12 cellular contexts compared by ENCODE assay signal in the genomic region with DNA sequence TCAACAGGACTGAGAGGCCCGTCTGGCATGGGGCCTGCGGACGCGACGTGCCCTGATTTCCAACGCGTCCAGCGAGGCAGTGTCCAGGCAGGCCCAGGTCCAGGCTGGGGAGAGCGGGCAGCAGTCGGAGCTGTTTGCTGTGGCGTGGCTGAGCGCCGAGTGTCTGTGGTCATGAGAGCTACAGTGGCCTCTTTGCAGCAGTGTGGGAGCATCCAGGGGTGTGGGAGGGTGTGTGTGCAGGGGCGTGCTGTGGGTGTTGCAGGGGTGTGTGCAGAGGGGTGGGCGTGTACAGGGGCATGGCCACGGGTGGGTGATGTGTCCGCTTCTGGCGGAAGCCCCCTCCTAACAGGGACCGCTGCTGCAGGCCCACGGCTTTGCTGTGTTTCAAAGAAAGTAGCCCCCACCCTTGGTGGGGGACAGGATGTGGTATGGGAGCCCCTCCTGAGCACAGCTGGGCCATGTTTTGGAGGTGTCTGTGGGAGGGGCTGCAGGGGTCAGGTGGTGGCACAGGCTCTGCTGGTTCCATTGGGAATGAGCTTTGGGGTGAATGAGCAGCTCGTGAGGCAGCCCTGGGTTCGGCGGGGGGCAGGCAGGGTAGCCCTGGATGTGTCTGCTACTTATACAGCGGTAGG. TPM values are rescaled to one million over a fixed set of nuclear protein-coding genes. Genes with fewer than 3 reads are reported as not detected.
A peak's percentile ranks its signal among the peaks of the same experiment; 100 is the strongest.
DNase-seq lines count a peak whose midpoint lies in the region; ATAC-seq, FAIRE-seq and TF ChIP-seq lines count a peak whose summit lies in the region.
"Had no signal": no experiment of that assay in that cellular context is flagged by ENCODE, and none has a peak within 500 bp of the region (broad histone marks: within the 10 kb centered on the region; RNA-seq: fewer than 3 reads in every experiment).

No MANE protein-coding gene starts in this region.

- peaks cover 7% of the 10 kb centered on the region for H3K36me3 Mint-ChIP-seq in activated B cell treated with CpG ODN at 0.5 μM for 24 hours (ENCODE audit: low read depth)

- H3K9me3 Mint-ChIP-seq in activated B cell treated with CpG ODN at 0.5 μM for 24 hours, result peaks cover 3% of the 10 kb centered on the region

- no peak overlapping the region for H3K4me3 ChIP-seq in kidney (ENCODE audit: low read length in 2 of 2)
- H3K4me3 ChIP-seq: colonic mucosa had no signal

- no peak overlapping the region for H3K27ac ChIP-seq in kidney (ENCODE audit: low read depth in 2 of 2, low read length in 2 of 2)
- H3K27ac ChIP-seq: colonic mucosa had no signal

- peak overlapping the region; percentile 68 for H3K27ac Mint-ChIP-seq in activated B cell treated with CpG ODN at 0.5 μM for 24 hours
- H3K27ac Mint-ChIP-seq: stimulated activated naive B cell treated with anti-CD40 and anti-IgM and Interleukin-4, amounts not matched to agents 10 μg/mL and 1 μg/mL and 100 μg/mL, for 72 hours; WTC11 had no signal

- POLR2A ChIA-PET in activated B cell treated with CpG ODN at 0.5 μM for 24 hours (lab: Charles Lee), result interaction anchor here (0.6 kb wide), 1 partner anchor 91 kb away, joined by 3 read pairs; no protein-coding TSS in a partner anchor

- H3K9me3 ChIP-seq in kidney (ENCODE audit: control insufficient read depth in 1 of 2, low read length in 2 of 2), result no peaks in the 10 kb centered on the region
- H3K9me3 ChIP-seq: colonic mucosa had no signal

- no peak for TF ChIP-seq CTCF in activated B cell treated with CpG ODN at 0.5 μM for 24 hours (IDR thresholded peaks at IDR 0.05)
- TF ChIP-seq CTCF in kidney (IDR thresholded peaks at IDR 0.05; ENCODE audit: borderline replicate concordance, extremely low read depth, insufficient read depth), result no peak

- H3K4me1 Mint-ChIP-seq in activated B cell treated with CpG ODN at 0.5 μM for 24 hours, result peaks cover 49% of the 10 kb centered on the region
- H3K4me1 Mint-ChIP-seq: WTC11 had no signal

- ATAC-seq in activated B cell treated with CpG ODN at 0.5 μM for 24 hours (ENCODE audit: low read depth) (no peak), sciatic nerve (peak; percentile 42)
- ATAC-seq: WTC11 had no signal

- H3K27me3 Mint-ChIP-seq in activated B cell treated with CpG ODN at 0.5 μM for 24 hours, result no peaks in the 10 kb centered on the region
- H3K27me3 Mint-ChIP-seq: stimulated activated naive B cell treated with anti-CD40 and anti-IgM and Interleukin-4, amounts not matched to agents 10 μg/mL and 1 μg/mL and 100 μg/mL, for 72 hours had no signal

- no peak for FAIRE-seq in kidney (lab: Jason Lieb, UNC)

- CTCF ChIA-PET in activated B cell treated with CpG ODN at 0.5 μM for 24 hours (lab: Charles Lee), result no interaction called here

- peak; percentile 1 for DNase-seq in GM04504 (ENCODE audit: low read depth)
- DNase-seq in activated B cell treated with CpG ODN at 0.5 μM for 24 hours, result no peak
- DNase-seq in head of caudate nucleus, result peak; percentile 77 to 95 (median 90)
- DNase-seq in sciatic nerve (ENCODE audit: low spot score), result no peak
- no peak for DNase-seq in A172 (ENCODE audit: low spot score)
- no peak for DNase-seq in COLO668 (lab: John Stamatoyannopoulos, UW; ENCODE audit: unreplicated experiment)
- DNase-seq in kidney, result no peak
- DNase-seq: DMS79; NCI-H510A; stimulated activated naive B cell treated with anti-CD40 and anti-IgM and Interleukin-4, amounts not matched to agents 10 μg/mL and 1 μg/mL and 100 μg/mL, for 72 hours had no signal

- intact Hi-C loops in activated B cell treated with CpG ODN at 0.5 μM for 24 hours (cut with micrococcal nuclease), result no loop called here
- intact Hi-C loops in head of caudate nucleus (cut with DNase I), result no loop called here
- intact Hi-C loops in sciatic nerve (cut with DNase I), result no loop called here
- intact Hi-C loops in kidney (cut with DNase I), result no loop called here

- H3K36me3 ChIP-seq in kidney (ENCODE audit: control insufficient read depth in 1 of 2, insufficient read depth in 2 of 2, low read length in 2 of 2), result no peaks in the 10 kb centered on the region
- H3K36me3 ChIP-seq: colonic mucosa had no signal

- no peaks in the 10 kb centered on the region for H3K4me1 ChIP-seq in kidney (ENCODE audit: control insufficient read depth in 1 of 2, insufficient read depth in 1 of 2, low read depth in 1 of 2, low read length in 2 of 2)
- H3K4me1 ChIP-seq: colonic mucosa had no signal

- H3K9ac ChIP-seq in kidney (ENCODE audit: low read length in 2 of 2), result no peak overlapping the region

- peak overlapping the region; percentile 11 for H3K4me3 Mint-ChIP-seq in activated B cell treated with CpG ODN at 0.5 μM for 24 hours
- H3K4me3 Mint-ChIP-seq: stimulated activated naive B cell treated with anti-CD40 and anti-IgM and Interleukin-4, amounts not matched to agents 10 μg/mL and 1 μg/mL and 100 μg/mL, for 72 hours; WTC11 had no signal

RNA-seq across cellular contexts. Expression of gene PLCH2, which starts 17.7 kb away (rescaled TPM):
- total RNA-seq in activated B cell treated with CpG ODN at 0.5 μM for 24 hours (6.0 and 6.1 TPM in 2 replicates), sciatic nerve (1.1 TPM), kidney (8.7 TPM)
- 0.05 TPM in 1 of 2 replicates, not detected in the other for total RNA-seq in A172 (2014; rRNA removed; shearing (Covaris generic))
- polyA plus RNA-seq in kidney (ENCODE audit: insufficient read depth, low read depth, low replicate concordance), result 7.4 TPM

RNA-seq across cellular contexts. Expression of gene PANK4, which starts 32.6 kb away (rescaled TPM):
- total RNA-seq in activated B cell treated with CpG ODN at 0.5 μM for 24 hours, result 43.1 and 54.0 TPM in 2 replicates
- total RNA-seq in sciatic nerve, result 32.3 TPM
- total RNA-seq in A172 (2014; rRNA removed; shearing (Covaris generic)), result 6.5 and 7.7 TPM in 2 replicates
- total RNA-seq in kidney, result 33.7 TPM
- 13.3 TPM for polyA plus RNA-seq in kidney (ENCODE audit: insufficient read depth, low read depth, low replicate concordance)

RNA-seq across cellular contexts. Expression of gene HES5, which starts 36.3 kb away (rescaled TPM):
- total RNA-seq in activated B cell treated with CpG ODN at 0.5 μM for 24 hours (not detected in 2 replicates), sciatic nerve (2.1 TPM), kidney (0.44 TPM)
- not detected in 2 replicates for total RNA-seq in A172 (2014; rRNA removed; shearing (Covaris generic))
- not detected for polyA plus RNA-seq in kidney (ENCODE audit: insufficient read depth, low read depth, low replicate concordance)
- total RNA-seq: WTC11 had no signal

Comparison
In these comparisons a context has a peak if more than half of its experiments do, and no peak if none do; other contexts are left out.
1. DNase-seq: peak in GM04504 (single experiment) and head of caudate nucleus (42 of 42); none in activated B cell treated with CpG ODN at 0.5 μM for 24 hours (single experiment), sciatic nerve (single experiment), A172 (single experiment), COLO668 (single experiment) and kidney (single experiment).